ENCODE assay signal across 1 cellular context in the genomic region with DNA sequence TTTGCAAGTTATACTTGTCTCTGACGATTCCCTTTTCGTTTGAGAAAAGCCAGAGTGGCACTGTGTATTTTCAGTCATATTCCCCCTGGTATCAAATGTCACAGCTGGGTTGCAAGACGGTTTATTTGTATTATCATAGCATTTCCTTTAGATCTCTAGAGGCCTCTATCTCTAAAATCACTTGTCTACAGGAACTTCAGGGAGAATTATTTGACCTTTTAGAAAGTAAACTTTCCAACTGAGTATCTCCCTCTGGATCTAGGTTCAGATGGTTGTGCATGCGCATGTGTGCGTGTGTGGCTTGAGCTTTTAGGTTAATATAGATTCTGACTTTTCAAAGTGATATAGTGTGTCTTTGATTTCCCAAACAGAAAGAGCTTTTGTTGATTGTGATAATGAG.
TF ChIP-seq lines count a peak whose summit lies in the region.

No MANE protein-coding gene starts in this region.

TF ChIP-seq in HepG2, 621 proteins besides CTCF, POLR2A, EP300 and RAD21 (continued from another document and continues in another):
- no peak for TF ChIP-seq NFIC (IDR thresholded peaks at IDR 0.05; ENCODE audit: low read length)
- no peak for TF ChIP-seq ZNF350 (CRISPR knock-in tag; IDR thresholded peaks at IDR 0.05; ENCODE audit: borderline replicate concordance, low read depth)
- TF ChIP-seq ZNF234 (CRISPR knock-in tag; conservative IDR thresholded peaks at IDR 0.05) = no peak
- TF ChIP-seq ZNF256 (CRISPR knock-in tag; conservative IDR thresholded peaks at IDR 0.05) = no peak
- no peak for TF ChIP-seq ZFAT (CRISPR knock-in tag; conservative IDR thresholded peaks at IDR 0.05)
- no peak for TF ChIP-seq RXRA (CRISPR knock-in tag; IDR thresholded peaks at IDR 0.05)
- peak; percentile 20; the same call in 1 of the 2 replicates for TF ChIP-seq MIXL1 (CRISPR knock-in tag; IDR thresholded peaks at IDR 0.05)
- peak; percentile 45 for TF ChIP-seq RARA (CRISPR knock-in tag; IDR thresholded peaks at IDR 0.05)
- TF ChIP-seq, protein P1, sequence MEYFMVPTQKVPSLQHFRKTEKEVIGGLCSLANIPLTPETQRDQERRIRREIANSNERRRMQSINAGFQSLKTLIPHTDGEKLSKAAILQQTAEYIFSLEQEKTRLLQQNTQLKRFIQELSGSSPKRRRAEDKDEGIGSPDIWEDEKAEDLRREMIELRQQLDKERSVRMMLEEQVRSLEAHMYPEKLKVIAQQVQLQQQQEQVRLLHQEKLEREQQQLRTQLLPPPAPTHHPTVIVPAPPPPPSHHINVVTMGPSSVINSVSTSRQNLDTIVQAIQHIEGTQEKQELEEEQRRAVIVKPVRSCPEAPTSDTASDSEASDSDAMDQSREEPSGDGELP (IDR thresholded peaks at IDR 0.05; ENCODE audit: borderline replicate concordance, low read depth) = peak; percentile 75
- no peak for TF ChIP-seq ZHX1 (CRISPR knock-in tag; IDR thresholded peaks at IDR 0.05; ENCODE audit: low read depth)
- TF ChIP-seq TEAD2 (CRISPR knock-in tag; IDR thresholded peaks at IDR 0.05) = no peak
- TF ChIP-seq TBX2 (CRISPR knock-in tag; IDR thresholded peaks at IDR 0.05; ENCODE audit: borderline replicate concordance) = peak; percentile 53; the same call in 1 of the 2 replicates
- TF ChIP-seq FOXA1 (IDR thresholded peaks at IDR 0.05) = no peak
- TF ChIP-seq FOXA1 (CRISPR knock-in tag; IDR thresholded peaks at IDR 0.05) = peak; percentile 47; the same call in 1 of the 2 replicates
- no peak for TF ChIP-seq ZBTB7A (CRISPR knock-in tag; IDR thresholded peaks at IDR 0.05)
- TF ChIP-seq SALL2 (CRISPR knock-in tag; IDR thresholded peaks at IDR 0.05) = no peak
- TF ChIP-seq CENPT (CRISPR knock-in tag; IDR thresholded peaks at IDR 0.05; ENCODE audit: low read depth) = no peak
- no peak for TF ChIP-seq SP2 (CRISPR knock-in tag; IDR thresholded peaks at IDR 0.05)
- TF ChIP-seq ONECUT2 (CRISPR knock-in tag; IDR thresholded peaks at IDR 0.05) = no peak
- TF ChIP-seq, protein P2, sequence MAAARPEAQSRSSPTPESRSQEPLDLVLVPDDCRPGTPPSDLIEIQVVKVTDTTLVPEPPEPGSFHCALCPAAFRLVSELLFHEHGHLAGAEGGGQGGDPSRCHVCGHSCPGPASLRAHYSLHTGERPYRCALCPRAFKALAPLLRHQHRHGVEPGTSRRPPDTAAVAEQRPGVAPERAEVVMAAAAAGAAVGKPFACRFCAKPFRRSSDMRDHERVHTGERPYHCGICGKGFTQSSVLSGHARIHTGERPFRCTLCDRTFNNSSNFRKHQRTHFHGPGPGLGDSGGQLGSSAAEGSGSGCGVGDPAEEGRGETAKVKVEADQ (CRISPR knock-in tag; IDR thresholded peaks at IDR 0.05; ENCODE audit: borderline replicate concordance) = no peak
- no peak for TF ChIP-seq ZNF230 (CRISPR knock-in tag; IDR thresholded peaks at IDR 0.05)
- no peak for TF ChIP-seq ZBTB8A (CRISPR knock-in tag; IDR thresholded peaks at IDR 0.05; ENCODE audit: borderline replicate concordance, low read depth)
- TF ChIP-seq ZNF333 (CRISPR knock-in tag; IDR thresholded peaks at IDR 0.05; ENCODE audit: borderline replicate concordance) = no peak
- TF ChIP-seq ARID3A (IDR thresholded peaks at IDR 0.05; ENCODE audit: low read depth, low read length) = peak; percentile 64
- TF ChIP-seq, protein P3, sequence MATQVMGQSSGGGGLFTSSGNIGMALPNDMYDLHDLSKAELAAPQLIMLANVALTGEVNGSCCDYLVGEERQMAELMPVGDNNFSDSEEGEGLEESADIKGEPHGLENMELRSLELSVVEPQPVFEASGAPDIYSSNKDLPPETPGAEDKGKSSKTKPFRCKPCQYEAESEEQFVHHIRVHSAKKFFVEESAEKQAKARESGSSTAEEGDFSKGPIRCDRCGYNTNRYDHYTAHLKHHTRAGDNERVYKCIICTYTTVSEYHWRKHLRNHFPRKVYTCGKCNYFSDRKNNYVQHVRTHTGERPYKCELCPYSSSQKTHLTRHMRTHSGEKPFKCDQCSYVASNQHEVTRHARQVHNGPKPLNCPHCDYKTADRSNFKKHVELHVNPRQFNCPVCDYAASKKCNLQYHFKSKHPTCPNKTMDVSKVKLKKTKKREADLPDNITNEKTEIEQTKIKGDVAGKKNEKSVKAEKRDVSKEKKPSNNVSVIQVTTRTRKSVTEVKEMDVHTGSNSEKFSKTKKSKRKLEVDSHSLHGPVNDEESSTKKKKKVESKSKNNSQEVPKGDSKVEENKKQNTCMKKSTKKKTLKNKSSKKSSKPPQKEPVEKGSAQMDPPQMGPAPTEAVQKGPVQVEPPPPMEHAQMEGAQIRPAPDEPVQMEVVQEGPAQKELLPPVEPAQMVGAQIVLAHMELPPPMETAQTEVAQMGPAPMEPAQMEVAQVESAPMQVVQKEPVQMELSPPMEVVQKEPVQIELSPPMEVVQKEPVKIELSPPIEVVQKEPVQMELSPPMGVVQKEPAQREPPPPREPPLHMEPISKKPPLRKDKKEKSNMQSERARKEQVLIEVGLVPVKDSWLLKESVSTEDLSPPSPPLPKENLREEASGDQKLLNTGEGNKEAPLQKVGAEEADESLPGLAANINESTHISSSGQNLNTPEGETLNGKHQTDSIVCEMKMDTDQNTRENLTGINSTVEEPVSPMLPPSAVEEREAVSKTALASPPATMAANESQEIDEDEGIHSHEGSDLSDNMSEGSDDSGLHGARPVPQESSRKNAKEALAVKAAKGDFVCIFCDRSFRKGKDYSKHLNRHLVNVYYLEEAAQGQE (IDR thresholded peaks at IDR 0.05; ENCODE audit: borderline replicate concordance in 1 of 2, low read depth in 1 of 2, low read length in 2 of 2) = no peak
- no peak for TF ChIP-seq RORA (CRISPR knock-in tag; IDR thresholded peaks at IDR 0.05)
- no peak for TF ChIP-seq TFDP2 (CRISPR knock-in tag; IDR thresholded peaks at IDR 0.05)
- no peak for TF ChIP-seq SKI (IDR thresholded peaks at IDR 0.05; ENCODE audit: partially characterized antibody)
- TF ChIP-seq ZNF577 (CRISPR knock-in tag; IDR thresholded peaks at IDR 0.05; ENCODE audit: borderline replicate concordance, low read depth) = no peak
- no peak for TF ChIP-seq USF2 (IDR thresholded peaks at IDR 0.05; ENCODE audit: low read depth, low read length)
- TF ChIP-seq USF2 (CRISPR knock-in tag; IDR thresholded peaks at IDR 0.05; ENCODE audit: borderline replicate concordance) = no peak
- TF ChIP-seq ELF1 (CRISPR knock-in tag; IDR thresholded peaks at IDR 0.05) = no peak
- TF ChIP-seq FOXA3 (CRISPR knock-in tag; IDR thresholded peaks at IDR 0.05) = peak; percentile 60
- no peak for TF ChIP-seq TARDBP (CRISPR knock-in tag; IDR thresholded peaks at IDR 0.05)
- TF ChIP-seq GFI1 (CRISPR knock-in tag; IDR thresholded peaks at IDR 0.05; ENCODE audit: borderline replicate concordance) = no peak
- TF ChIP-seq ZNF17 (CRISPR knock-in tag; IDR thresholded peaks at IDR 0.05) = no peak
- peak; percentile 34; the same call in 1 of the 2 replicates for TF ChIP-seq NCOR1 (IDR thresholded peaks at IDR 0.05; ENCODE audit: borderline replicate concordance, low read length)
- TF ChIP-seq ATF3 (CRISPR knock-in tag; IDR thresholded peaks at IDR 0.05) = no peak
- no peak for TF ChIP-seq ZMYM4 (CRISPR knock-in tag; IDR thresholded peaks at IDR 0.05)
- no peak for TF ChIP-seq SMAD1 (CRISPR knock-in tag; IDR thresholded peaks at IDR 0.05; ENCODE audit: borderline replicate concordance, low read depth)
- TF ChIP-seq, protein P4, sequence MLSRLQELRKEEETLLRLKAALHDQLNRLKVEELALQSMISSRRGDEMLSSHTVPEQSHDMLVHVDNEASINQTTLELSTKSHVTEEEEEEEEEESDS (CRISPR knock-in tag; IDR thresholded peaks at IDR 0.05; ENCODE audit: borderline replicate concordance) = no peak
- TF ChIP-seq, protein P5, sequence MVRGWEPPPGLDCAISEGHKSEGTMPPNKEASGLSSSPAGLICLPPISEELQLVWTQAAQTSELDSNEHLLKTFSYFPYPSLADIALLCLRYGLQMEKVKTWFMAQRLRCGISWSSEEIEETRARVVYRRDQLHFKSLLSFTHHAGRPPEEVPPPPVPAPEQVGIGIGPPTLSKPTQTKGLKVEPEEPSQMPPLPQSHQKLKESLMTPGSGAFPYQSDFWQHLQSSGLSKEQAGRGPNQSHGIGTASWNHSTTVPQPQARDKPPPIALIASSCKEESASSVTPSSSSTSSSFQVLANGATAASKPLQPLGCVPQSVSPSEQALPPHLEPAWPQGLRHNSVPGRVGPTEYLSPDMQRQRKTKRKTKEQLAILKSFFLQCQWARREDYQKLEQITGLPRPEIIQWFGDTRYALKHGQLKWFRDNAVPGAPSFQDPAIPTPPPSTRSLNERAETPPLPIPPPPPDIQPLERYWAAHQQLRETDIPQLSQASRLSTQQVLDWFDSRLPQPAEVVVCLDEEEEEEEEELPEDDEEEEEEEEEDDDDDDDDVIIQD (CRISPR knock-in tag; IDR thresholded peaks at IDR 0.05; ENCODE audit: low read depth) = 0 out of 2 replicates have a peak, but pooled peaks have one; percentile 38
- no peak for TF ChIP-seq ZNF33A (CRISPR knock-in tag; IDR thresholded peaks at IDR 0.05; ENCODE audit: borderline replicate concordance)
- no peak for TF ChIP-seq ZNF232 (CRISPR knock-in tag; IDR thresholded peaks at IDR 0.05; ENCODE audit: borderline replicate concordance)
- no peak for TF ChIP-seq ZNF644 (CRISPR knock-in tag; IDR thresholded peaks at IDR 0.05; ENCODE audit: low read depth)
- no peak for TF ChIP-seq BHLHE40 (IDR thresholded peaks at IDR 0.05; ENCODE audit: low read length)
- TF ChIP-seq, protein P6, sequence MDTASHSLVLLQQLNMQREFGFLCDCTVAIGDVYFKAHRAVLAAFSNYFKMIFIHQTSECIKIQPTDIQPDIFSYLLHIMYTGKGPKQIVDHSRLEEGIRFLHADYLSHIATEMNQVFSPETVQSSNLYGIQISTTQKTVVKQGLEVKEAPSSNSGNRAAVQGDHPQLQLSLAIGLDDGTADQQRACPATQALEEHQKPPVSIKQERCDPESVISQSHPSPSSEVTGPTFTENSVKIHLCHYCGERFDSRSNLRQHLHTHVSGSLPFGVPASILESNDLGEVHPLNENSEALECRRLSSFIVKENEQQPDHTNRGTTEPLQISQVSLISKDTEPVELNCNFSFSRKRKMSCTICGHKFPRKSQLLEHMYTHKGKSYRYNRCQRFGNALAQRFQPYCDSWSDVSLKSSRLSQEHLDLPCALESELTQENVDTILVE (CRISPR knock-in tag; IDR thresholded peaks at IDR 0.05) = no peak
- TF ChIP-seq ADNP (CRISPR knock-in tag; IDR thresholded peaks at IDR 0.05) = no peak
- TF ChIP-seq PCBP2 (optimal IDR thresholded peaks at IDR 0.05; ENCODE audit: low read depth, low read length, poor library complexity, severe bottlenecking) = no peak
- TF ChIP-seq ZNF468 (CRISPR knock-in tag; IDR thresholded peaks at IDR 0.05) = no peak
- TF ChIP-seq ZC3H4 (CRISPR knock-in tag; IDR thresholded peaks at IDR 0.05; ENCODE audit: borderline replicate concordance) = no peak
- TF ChIP-seq ZNF33B (CRISPR knock-in tag; IDR thresholded peaks at IDR 0.05) = no peak
- no peak for TF ChIP-seq YEATS4 (CRISPR knock-in tag; IDR thresholded peaks at IDR 0.05; ENCODE audit: borderline replicate concordance)
